In the genomic region with DNA sequence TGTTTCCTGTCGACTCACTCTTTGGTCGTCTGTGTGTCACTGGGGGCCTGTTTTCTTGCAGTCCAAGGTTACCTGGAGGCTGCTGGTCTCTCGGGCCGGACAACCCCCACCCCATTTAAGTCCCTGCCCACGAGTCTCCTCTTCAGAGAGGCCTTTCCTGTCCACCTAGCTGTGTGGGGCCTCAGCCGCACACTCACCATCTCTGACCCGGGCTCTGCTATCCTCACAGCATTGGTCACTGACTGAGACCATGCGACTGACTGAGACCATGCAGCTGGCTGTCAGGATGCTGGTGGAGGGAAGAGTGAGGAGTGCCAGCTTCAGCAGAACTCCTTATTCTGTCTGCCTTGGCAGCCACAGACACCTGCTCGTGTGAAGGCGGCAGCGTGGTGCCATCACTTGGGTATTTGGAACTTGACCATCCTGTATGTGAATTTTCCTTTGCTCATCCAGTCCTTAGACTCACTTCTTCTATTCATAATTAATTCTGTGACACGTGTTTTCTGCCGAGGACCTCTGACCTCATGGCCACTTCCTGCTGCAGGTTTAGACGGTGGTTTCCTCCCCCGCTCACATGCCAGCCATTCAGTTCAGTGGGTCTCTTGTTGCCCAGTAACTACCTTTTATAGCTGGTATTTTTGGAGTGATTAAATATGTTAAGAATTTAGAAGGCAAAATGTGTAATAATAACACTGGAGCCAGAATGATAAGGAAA, we compare ENCODE assay signal across 8 cellular contexts. TPM values are rescaled to one million over a fixed set of nuclear protein-coding genes. Genes with fewer than 3 reads are reported as not detected.
A peak's percentile ranks its signal among the peaks of the same experiment; 100 is the strongest.
DNase-seq lines count a peak whose midpoint lies in the region; ATAC-seq and TF ChIP-seq lines count a peak whose summit lies in the region.

No MANE protein-coding gene starts in this region.

- H3K27me3 Mint-ChIP-seq in activated naive CD4-positive, alpha-beta T cell treated with anti-CD3 and anti-CD28 coated beads, Interleukin-2, amount 50 U/mL, for 24 hours, result no peaks in the 10 kb centered on the region

- H3K4me3 ChIP-seq in mucosa of descending colon, result no peak overlapping the region

- no peak overlapping the region for H3K4me3 Mint-ChIP-seq in activated naive CD4-positive, alpha-beta T cell treated with anti-CD3 and anti-CD28 coated beads, Interleukin-2, amount 50 U/mL, for 24 hours

- intact Hi-C loops in mucosa of descending colon (cut with DNase I, micrococcal nuclease), result no loop called here

- H3K9me3 ChIP-seq in mucosa of descending colon, result no peaks in the 10 kb centered on the region

- no peak for TF ChIP-seq CTCF in mucosa of descending colon (IDR thresholded peaks at IDR 0.05)

- H3K4me1 ChIP-seq in mucosa of descending colon (ENCODE audit: low read depth), result peaks cover 4% of the 10 kb centered on the region

- no peaks in the 10 kb centered on the region for H3K36me3 ChIP-seq in mucosa of descending colon (ENCODE audit: low read depth)

- peaks cover 12% of the 10 kb centered on the region for H3K36me3 Mint-ChIP-seq in activated naive CD4-positive, alpha-beta T cell treated with anti-CD3 and anti-CD28 coated beads, Interleukin-2, amount 50 U/mL, for 24 hours

- peak overlapping the region; percentile 21 for H3K27ac Mint-ChIP-seq in activated naive CD4-positive, alpha-beta T cell treated with anti-CD3 and anti-CD28 coated beads, Interleukin-2, amount 50 U/mL, for 24 hours

- H3K9me3 Mint-ChIP-seq in activated naive CD4-positive, alpha-beta T cell treated with anti-CD3 and anti-CD28 coated beads, Interleukin-2, amount 50 U/mL, for 24 hours, result no peaks in the 10 kb centered on the region

- H3K4me1 Mint-ChIP-seq in activated naive CD4-positive, alpha-beta T cell treated with anti-CD3 and anti-CD28 coated beads, Interleukin-2, amount 50 U/mL, for 24 hours, result peaks cover 26% of the 10 kb centered on the region

- ATAC-seq in mucosa of descending colon, result peak; percentile 25

- DNase-seq in CD1c-positive myeloid dendritic cell (ENCODE audit: extremely low spot score), result peak; percentile 57
- DNase-seq in LHCN-M2 (ENCODE audit: low read depth), result peak; percentile 81
- DNase-seq in mucosa of descending colon, result no peak
- DNase-seq in inferior parietal cortex (ENCODE audit: extremely low spot score), result no peak
- no peak for DNase-seq in germinal center (ENCODE audit: low spot score)
- DNase-seq in RPMI8226, result no peak
- DNase-seq in NCI-H1436 treated with DMSO at 0.1 percent for 48 hours (lab: John Stamatoyannopoulos, UW), result no peak

RNA-seq across cellular contexts. Expression of gene ASB1, which starts 47.5 kb away (rescaled TPM):
- 23.8 and 30.4 TPM in 2 replicates for total RNA-seq in LHCN-M2 (2014; rRNA removed)
- polyA plus RNA-seq in LHCN-M2 (2012), result 41.7 TPM
- total RNA-seq in mucosa of descending colon, result 10 to 100 TPM; 23.5 to 41.7 (median 24.6) TPM

RNA-seq across cellular contexts. Expression of gene TRAF3IP1, which starts 58.9 kb away (rescaled TPM):
- total RNA-seq in LHCN-M2 (2014; rRNA removed) (8.3 and 8.5 TPM in 2 replicates), mucosa of descending colon (10 to 100 TPM; 13.3 to 37.5 (median 16.3) TPM)
- 10.5 TPM for polyA plus RNA-seq in LHCN-M2 (2012)

Comparison
In these comparisons a context has a peak if more than half of its experiments do, and no peak if none do; other contexts are left out.
1. DNase-seq: peak in CD1c-positive myeloid dendritic cell (single experiment) and LHCN-M2 (single experiment); none in mucosa of descending colon (0 of 3), inferior parietal cortex (single experiment), germinal center (single experiment), RPMI8226 (single experiment) and NCI-H1436 treated with DMSO at 0.1 percent for 48 hours (single experiment).